In genomic region chr6:18990313-18990978, GRCh38 we compare ENCODE assay signal across 8 cellular contexts.
DNase-seq lines count a peak whose midpoint lies in the region; ATAC-seq and TF ChIP-seq lines count a peak whose summit lies in the region.

No MANE protein-coding gene starts in this region.

- POLR2A ChIA-PET in activated CD4-positive, alpha-beta T cell treated with anti-CD3 and anti-CD28 coated beads, Interleukin-2, amount 10 ng/mL, durations not matched to agents 7 days and 5 days (lab: Charles Lee), result no interaction called here
- POLR2A ChIA-PET in HCT116 (lab: Charles Lee), result no interaction called here

- no peak overlapping the region for H3K4me3 Mint-ChIP-seq in activated CD4-positive, alpha-beta T cell treated with anti-CD3 and anti-CD28 coated beads, Interleukin-2, amount 10 ng/mL, durations not matched to agents 7 days and 5 days
- H3K4me3 Mint-ChIP-seq in progenitor cell of endocrine pancreas (ENCODE audit: low read depth), result peak overlapping the region; percentile 56

- ATAC-seq in HCT116, result peak; percentile 96

- no peaks in the 10 kb centered on the region for H3K27me3 Mint-ChIP-seq in activated CD4-positive, alpha-beta T cell treated with anti-CD3 and anti-CD28 coated beads, Interleukin-2, amount 10 ng/mL, durations not matched to agents 7 days and 5 days
- H3K27me3 Mint-ChIP-seq in progenitor cell of endocrine pancreas, result no peaks in the 10 kb centered on the region

- TF ChIP-seq POLR2A in HCT116 (IDR thresholded peaks at IDR 0.05; ENCODE audit: borderline replicate concordance, extremely low read depth, insufficient read depth, insufficient read length), result no peak

- H3K36me3 ChIP-seq in HCT116 (ENCODE audit: control insufficient read depth in 1 of 2, insufficient read depth in 2 of 2, low read length in 2 of 2) (no peaks in the 10 kb centered on the region), cardiac muscle cell (no peaks in the 10 kb centered on the region)

- no peaks in the 10 kb centered on the region for H4K20me1 ChIP-seq in HCT116 (ENCODE audit: insufficient read depth)

- H3K27ac Mint-ChIP-seq in activated CD4-positive, alpha-beta T cell treated with anti-CD3 and anti-CD28 coated beads, Interleukin-2, amount 10 ng/mL, durations not matched to agents 7 days and 5 days, result no peak overlapping the region
- peak overlapping the region; percentile 65 for H3K27ac Mint-ChIP-seq in progenitor cell of endocrine pancreas

- no peaks in the 10 kb centered on the region for H3K9me2 ChIP-seq in HCT116 (ENCODE audit: insufficient read depth)

- no peaks in the 10 kb centered on the region for H3K4me1 Mint-ChIP-seq in activated CD4-positive, alpha-beta T cell treated with anti-CD3 and anti-CD28 coated beads, Interleukin-2, amount 10 ng/mL, durations not matched to agents 7 days and 5 days
- peaks cover 23% of the 10 kb centered on the region for H3K4me1 Mint-ChIP-seq in progenitor cell of endocrine pancreas (ENCODE audit: low read depth)

- H3K4me2 ChIP-seq in HCT116 (ENCODE audit: low read length), result peak overlapping the region; percentile 50

- RAD21 ChIA-PET in HCT116 (lab: Charles Lee; ENCODE audit: low non-redundant PET in 1 of 2, low total read pairs in 2 of 2, uncharacterized antibody in 2 of 2, unreplicated experiment in 2 of 2), result no interaction called here

- intact Hi-C loops in HCT116 (cut with micrococcal nuclease), result loop anchor here (5.0 to 10.0 kb wide), 2 partner anchors 393 to 1064 kb away; no protein-coding TSS in a partner anchor

- H3K4me1 ChIP-seq in HCT116 (ENCODE audit: control insufficient read depth in 1 of 2, insufficient read depth in 2 of 2, low read length in 2 of 2) (peaks cover 0 to 6% of the 10 kb centered on the region in 2 experiments; a peak in 1 of 4 replicates), cardiac muscle cell (ENCODE audit: low read depth) (no peaks in the 10 kb centered on the region)

- H3K27me3 ChIP-seq in HCT116 (ENCODE audit: insufficient read depth, low read length), result no peaks in the 10 kb centered on the region
- H3K27me3 ChIP-seq in cardiac muscle cell, result no peaks in the 10 kb centered on the region

- H3K9me3 Mint-ChIP-seq in activated CD4-positive, alpha-beta T cell treated with anti-CD3 and anti-CD28 coated beads, Interleukin-2, amount 10 ng/mL, durations not matched to agents 7 days and 5 days, result no peaks in the 10 kb centered on the region
- H3K9me3 Mint-ChIP-seq in progenitor cell of endocrine pancreas (ENCODE audit: low read depth), result peaks cover 11% of the 10 kb centered on the region

- H2AFZ ChIP-seq in HCT116 (ENCODE audit: low read depth, low read length, poor library complexity, severe bottlenecking), result peak overlapping the region; percentile 87

- TF ChIP-seq CTCF in HCT116 (IDR thresholded peaks at IDR 0.05 in 2 of 3, conservative IDR thresholded peaks at IDR 0.05 in 1 of 3; ENCODE audit: borderline replicate concordance in 1 of 3, insufficient read depth in 1 of 3, low read depth in 2 of 3, low read length in 2 of 3) (peak; percentile 45 to 78 (median 76); a peak in 5 of 6 replicates), cardiac muscle cell (IDR thresholded peaks at IDR 0.05; ENCODE audit: low read depth, low read length) (peak; percentile 66), progenitor cell of endocrine pancreas (IDR thresholded peaks at IDR 0.05; ENCODE audit: unreplicated experiment) (peak; percentile 76)

- H3K9me3 ChIP-seq in HCT116 (ENCODE audit: control insufficient read depth in 1 of 2, insufficient read depth in 1 of 2, low read depth in 1 of 2, low read length in 2 of 2) (no peaks in the 10 kb centered on the region), cardiac muscle cell (ENCODE audit: low read depth) (no peaks in the 10 kb centered on the region)

- TF ChIP-seq RAD21 in HCT116 (IDR thresholded peaks at IDR 0.05; ENCODE audit: low read depth), result peak; percentile 66

- no peak overlapping the region for H3K9ac ChIP-seq in HCT116 (ENCODE audit: low read length)

- H3K27ac ChIP-seq in HCT116 (ENCODE audit: low read depth, low read length), result no peak overlapping the region
- H3K27ac ChIP-seq in cardiac muscle cell, result no peak overlapping the region

- peak overlapping the region in 1 of 2 experiments; percentile 6; a peak in 1 of 4 replicates for H3K4me3 ChIP-seq in HCT116 (replicated peaks in 1 of 2; ENCODE audit: low read depth in 1 of 2, low read length in 2 of 2)
- no peak overlapping the region for H3K4me3 ChIP-seq in cardiac muscle cell

- H3K79me2 ChIP-seq in HCT116 (ENCODE audit: insufficient read depth, low read length), result no peaks in the 10 kb centered on the region

- peak; percentile 27 for DNase-seq in activated CD4-positive, alpha-beta T cell treated with anti-CD3 and anti-CD28 coated beads, Interleukin-2, amount 10 ng/mL, durations not matched to agents 7 days and 5 days
- no peak for DNase-seq in activated CD4-positive, alpha-beta T cell treated with anti-CD3 and anti-CD28 coated beads for 1 hour
- DNase-seq in HCT116 (ENCODE audit: low read depth, low spot score) (peak; percentile 55), NCI-H1105 treated with DMSO at 0.1 percent for 48 hours (lab: John Stamatoyannopoulos, UW) (peak; percentile 92), cardiac muscle cell (ENCODE audit: low read depth in 1 of 2, low spot score in 1 of 2) (peak; percentile 62 to 89), progenitor cell of endocrine pancreas (ENCODE audit: low spot score, unreplicated experiment) (peak; percentile 70), NOMO-1 treated with dmso at 0.1 percent for 144 hours (lab: John Stamatoyannopoulos, UW; ENCODE audit: unreplicated experiment) (no peak)
- DNase-seq in activated CD8-positive, alpha-beta memory T cell treated with anti-CD3 and anti-CD28 coated beads for 48 hours (ENCODE audit: low read depth in 2 of 3, low spot score in 2 of 3), result peak in 2 of 3 experiments; percentile 1 to 6

- no peaks in the 10 kb centered on the region for H3K36me3 Mint-ChIP-seq in activated CD4-positive, alpha-beta T cell treated with anti-CD3 and anti-CD28 coated beads, Interleukin-2, amount 10 ng/mL, durations not matched to agents 7 days and 5 days (ENCODE audit: low read depth)
- no peaks in the 10 kb centered on the region for H3K36me3 Mint-ChIP-seq in progenitor cell of endocrine pancreas (ENCODE audit: insufficient read depth)

- BruUV-seq in HCT116 (replicated peaks; lab: Mats Ljungman, UMichigan), result no TSS peak

- CTCF ChIA-PET in activated CD4-positive, alpha-beta T cell treated with anti-CD3 and anti-CD28 coated beads, Interleukin-2, amount 10 ng/mL, durations not matched to agents 7 days and 5 days (lab: Charles Lee), result interaction anchor here (0.6 to 1.1 kb wide), 2 partner anchors 9 to 679 kb away, joined by 3 read pairs; no protein-coding TSS in a partner anchor
- CTCF ChIA-PET in HCT116 (lab: Charles Lee), result interaction anchor here (1.4 to 1.5 kb wide), 2 partner anchors 9 to 1066 kb away, joined by 3 to 5 read pairs; no protein-coding TSS in a partner anchor

TF ChIP-seq in HCT116, 20 proteins besides CTCF, POLR2A, EP300 and RAD21:
- TF ChIP-seq CBX3 (IDR thresholded peaks at IDR 0.05; ENCODE audit: low read depth) (peak; percentile 41; the same call in 1 of the 2 replicates), POLR2AphosphoS5 (IDR thresholded peaks at IDR 0.05; ENCODE audit: low read depth, low read length) (0 out of 2 replicates have a peak, but pooled peaks have one; percentile 35), MAX (IDR thresholded peaks at IDR 0.05) (no peak)

Comparison
In these comparisons a context has a peak if more than half of its experiments do, and no peak if none do; other contexts are left out.
1. DNase-seq: peak in activated CD4-positive, alpha-beta T cell treated with anti-CD3 and anti-CD28 coated beads, Interleukin-2, amount 10 ng/mL, durations not matched to agents 7 days and 5 days (single experiment), HCT116 (single experiment), NCI-H1105 treated with DMSO at 0.1 percent for 48 hours (single experiment), activated CD8-positive, alpha-beta memory T cell treated with anti-CD3 and anti-CD28 coated beads for 48 hours (2 of 3), cardiac muscle cell (2 of 2) and progenitor cell of endocrine pancreas (single experiment); none in activated CD4-positive, alpha-beta T cell treated with anti-CD3 and anti-CD28 coated beads for 1 hour (single experiment) and NOMO-1 treated with dmso at 0.1 percent for 144 hours (single experiment).
2. Peak in every context shown above with its lines, with median percentiles within 50 percentile points of each other: CTCF ChIP-seq.